25 cellular contexts compared by ENCODE assay signal in genomic region chr12:38156497-38157245, GRCh38.
"Had no signal": no experiment of that assay in that cellular context is flagged by ENCODE, and none has a peak within 500 bp of the region (broad histone marks: within the 10 kb centered on the region; RNA-seq: fewer than 3 reads in every experiment).

No MANE protein-coding gene starts in this region.

- H3K4me3 ChIP-seq: ascending aorta, body of pancreas, MG63 had no signal

- H3K27ac ChIP-seq: ascending aorta, body of pancreas, VCaP had no signal

- DNase-seq: activated CD4-positive, alpha-beta memory T cell treated with anti-CD3 and anti-CD28 coated beads for 36 hours; activated CD4-positive, alpha-beta T cell treated with anti-CD3 and anti-CD28 coated beads, Interleukin-2, amount 10 ng/mL, durations not matched to agents 7 days and 5 days; activated CD4-positive, CD25-positive, alpha-beta regulatory T cell; activated CD8-positive, alpha-beta memory T cell treated with anti-CD3 and anti-CD28 coated beads for 24 hours; activated effector memory CD4-positive, alpha-beta T cell treated with anti-CD3 and anti-CD28 coated beads, Interleukin-2, amount 50 U/mL, for 16 hours; activated naive CD4-positive, alpha-beta T cell treated with Interleukin-2 at 50 U/mL for 16 hours; activated naive CD8-positive, alpha-beta T cell treated with anti-CD3 and anti-CD28 coated beads, Interleukin-2, amount 50 U/mL, for 24 hours; activated T-cell treated with anti-CD3 and anti-CD28 coated beads, Interleukin-2, amount 50 U/mL, for 4 hours; amniotic stem cell; body of pancreas; MG63; MV-4-11; NCI-H1092 treated with DMSO at 0.1 percent for 48 hours; NCI-H1417 treated with DMSO at 0.1 percent for 48 hours; NCI-H1694; NCI-H2081; NCI-H510A treated with DMSO at 0.1 percent for 48 hours; NCI-H69; NK-92 treated with Interleukin-12 subunit alpha and Interleukin-12 subunit beta, amount 100 ng/mL, for 24 hours; OCI-M1; SIG-M5; T-helper 1 cell had no signal

- H3K27me3 ChIP-seq: ascending aorta, body of pancreas had no signal

- H3K36me3 ChIP-seq: ascending aorta, MG63 had no signal

- ATAC-seq: activated naive CD4-positive, alpha-beta T cell treated with anti-CD3 and anti-CD28 coated beads, Interleukin-2, amount 50 U/mL, for 72 hours; activated naive CD8-positive, alpha-beta T cell treated with anti-CD3 and anti-CD28 coated beads, Interleukin-2, amount 50 U/mL, for 24 hours; activated T-cell treated with anti-CD3 and anti-CD28 coated beads, Interleukin-2, amount 50 U/mL, for 4 hours; body of pancreas had no signal

- H3K9me3 ChIP-seq: ascending aorta, body of pancreas, MG63 had no signal

- H3K4me1 ChIP-seq: ascending aorta, body of pancreas had no signal
